ENCODE assay signal across 9 cellular contexts in the genomic region with DNA sequence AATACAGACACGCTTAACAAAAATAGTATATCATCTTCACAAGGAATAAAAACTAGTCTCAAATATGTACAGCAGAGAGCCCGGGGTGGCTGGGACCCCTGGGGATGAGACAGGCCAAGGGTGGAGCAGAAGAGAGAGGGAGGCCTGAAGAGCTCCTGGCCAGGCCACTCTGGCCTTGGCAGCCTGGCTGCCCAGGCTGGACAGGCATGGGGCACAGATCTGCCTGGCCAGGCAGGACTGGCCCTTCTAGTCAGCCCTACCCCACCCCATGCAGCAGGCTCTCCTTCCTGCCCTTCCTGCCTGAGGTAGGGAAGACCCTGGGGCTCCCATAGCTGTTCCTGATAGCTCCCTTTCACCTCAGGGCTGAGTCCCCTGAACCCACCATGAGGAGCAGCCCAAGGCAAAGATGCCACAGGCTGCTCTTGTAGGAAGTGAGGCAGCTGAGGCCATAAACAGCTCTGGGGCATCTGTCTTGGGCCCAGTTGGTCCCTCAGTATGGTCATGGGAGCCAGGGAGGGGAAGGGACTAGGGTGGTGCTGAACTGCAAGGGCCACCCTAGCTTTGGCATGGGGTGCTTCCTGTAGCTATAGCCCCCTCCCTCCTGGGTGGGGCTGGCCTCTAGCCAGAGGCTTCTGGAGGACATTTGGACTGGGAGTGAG. TPM values are rescaled to one million over a fixed set of nuclear protein-coding genes. Genes with fewer than 3 reads are reported as not detected.
DNase-seq lines count a peak whose midpoint lies in the region; ATAC-seq and TF ChIP-seq lines count a peak whose summit lies in the region.
"Had no signal": no experiment of that assay in that cellular context is flagged by ENCODE, and none has a peak within 500 bp of the region (broad histone marks: within the 10 kb centered on the region; RNA-seq: fewer than 3 reads in every experiment).

No MANE protein-coding gene starts in this region.

- WGBS in mammary epithelial cell (ENCODE audit: low coverage, missing lambda C conversion rate), result 92% methylated on average over 2 of the region's 2 CpGs

- CTCF ChIA-PET in MCF 10A (lab: Yijun Ruan, JAX), result interaction anchor here (0.6 to 10.4 kb wide), 19 partner anchors 10 to 1974 kb away, joined by 3 to 626 read pairs (median 3); a partner anchor contains a TSS
- CTCF ChIA-PET in mammary epithelial cell (lab: Charles Lee; ENCODE audit: low non-redundant PET), result no interaction called here

- TF ChIP-seq POLR2A in breast epithelium (IDR thresholded peaks at IDR 0.05) (no peak), uterus (IDR thresholded peaks at IDR 0.05) (no peak)

- H3K4me3 Mint-ChIP-seq in MCF 10A (ENCODE audit: unreplicated experiment), result no peak overlapping the region

- no peak overlapping the region for H3K27ac ChIP-seq in mammary epithelial cell (ENCODE audit: insufficient read depth, low read depth, low read length)
- peak overlapping the region; percentile 83 to 92 for H3K27ac ChIP-seq in breast epithelium
- H3K27ac ChIP-seq in muscle layer of colon (ENCODE audit: low read depth, low read length), result peak overlapping the region; percentile 19
- H3K27ac ChIP-seq in uterus, result peak overlapping the region; percentile 29 to 62

- no peaks in the 10 kb centered on the region for H4K20me1 ChIP-seq in mammary epithelial cell (ENCODE audit: insufficient read depth, low read length)

- TF ChIP-seq CTCF in MCF 10A (IDR thresholded peaks at IDR 0.05; ENCODE audit: unreplicated experiment), result no peak
- no peak for TF ChIP-seq CTCF in mammary epithelial cell (conservative IDR thresholded peaks at IDR 0.05 in 1 of 2, IDR thresholded peaks at IDR 0.05 in 1 of 2; ENCODE audit: extremely low read depth in 1 of 2, insufficient read depth in 1 of 2, low read depth in 1 of 2, low read length in 2 of 2)
- no peak for TF ChIP-seq CTCF in breast epithelium (IDR thresholded peaks at IDR 0.05)
- no peak for TF ChIP-seq CTCF in uterus (IDR thresholded peaks at IDR 0.05)

- in situ Hi-C loops in mammary epithelial cell (cut with MboI; ENCODE audit: low sequenced_read_pairs in 2 of 2), result no loop called here

- POLR2A ChIA-PET in MCF 10A (lab: Yijun Ruan, JAX), result interaction anchor here (0.6 to 10.2 kb wide), 9 partner anchors 9 to 86 kb away, joined by 3 to 259 read pairs (median 4); a partner anchor contains a TSS

- H2AFZ ChIP-seq in mammary epithelial cell (ENCODE audit: low read depth, low read length), result no peak overlapping the region

- BruUV-seq in MCF 10A (replicated peaks; lab: Mats Ljungman, UMichigan) (no TSS peak), mammary epithelial cell (replicated peaks; lab: Mats Ljungman, UMichigan) (no TSS peak)

- H3K9me3 Mint-ChIP-seq in MCF 10A (ENCODE audit: unreplicated experiment), result no peaks in the 10 kb centered on the region

- H3K27me3 ChIP-seq in mammary epithelial cell (ENCODE audit: insufficient read depth, low read length) (no peaks in the 10 kb centered on the region), breast epithelium (no peaks in the 10 kb centered on the region), muscle layer of colon (ENCODE audit: control insufficient read depth in 1 of 2, insufficient read depth in 2 of 2, low read length in 2 of 2) (no peaks in the 10 kb centered on the region), uterus (no peaks in the 10 kb centered on the region)

- H3K9ac ChIP-seq in mammary epithelial cell (ENCODE audit: insufficient read depth, low read length) (no peak overlapping the region), muscle layer of colon (ENCODE audit: low read length) (no peak overlapping the region)

- H3K36me3 Mint-ChIP-seq in MCF 10A (ENCODE audit: insufficient read depth, unreplicated experiment), result peaks cover 73% of the 10 kb centered on the region

- no peak for DNase-seq in MCF 10A (ENCODE audit: unreplicated experiment)
- DNase-seq in mammary epithelial cell, result no peak
- no peak for DNase-seq in breast epithelium (ENCODE audit: low spot score in 2 of 2)
- no peak for DNase-seq in uterus
- DNase-seq in 8988T, result no peak
- DNase-seq in OCI-M2 (lab: John Stamatoyannopoulos, UW; ENCODE audit: unreplicated experiment), result no peak
- DNase-seq: T1000 had no signal

- H3K36me3 ChIP-seq in mammary epithelial cell (ENCODE audit: insufficient read depth, low read length) (peaks cover 15% of the 10 kb centered on the region), breast epithelium (no peaks in the 10 kb centered on the region), muscle layer of colon (ENCODE audit: insufficient read depth, low read length) (peaks cover 13% of the 10 kb centered on the region), uterus (no peaks in the 10 kb centered on the region)

- peaks cover 54% of the 10 kb centered on the region for H3K79me2 ChIP-seq in mammary epithelial cell (ENCODE audit: insufficient read depth, low read length)

- no peaks in the 10 kb centered on the region for H3K9me3 ChIP-seq in mammary epithelial cell (replicated peaks; ENCODE audit: insufficient read depth, low read length)
- no peaks in the 10 kb centered on the region for H3K9me3 ChIP-seq in breast epithelium
- H3K9me3 ChIP-seq in muscle layer of colon (ENCODE audit: low read length), result no peaks in the 10 kb centered on the region
- no peaks in the 10 kb centered on the region for H3K9me3 ChIP-seq in uterus

- H3K4me1 ChIP-seq in mammary epithelial cell (ENCODE audit: insufficient read depth, low read length), result peaks cover 9% of the 10 kb centered on the region
- H3K4me1 ChIP-seq in breast epithelium, result peaks cover 2 to 3% of the 10 kb centered on the region in 2 donors
- H3K4me1 ChIP-seq in muscle layer of colon (ENCODE audit: insufficient read depth, low read length), result peaks cover 42% of the 10 kb centered on the region
- H3K4me1 ChIP-seq in uterus, result peaks cover 0 to 4% of the 10 kb centered on the region in 2 donors

- dilution Hi-C loops in mammary epithelial cell (cut with HindIII; ENCODE audit: low sequenced_read_pairs), result no loop called here

- H3K4me1 Mint-ChIP-seq in MCF 10A (ENCODE audit: insufficient read depth, unreplicated experiment), result peaks cover 26% of the 10 kb centered on the region

- intact Hi-C loops in MCF 10A (cut with micrococcal nuclease) (no loop called here), mammary epithelial cell (cut with micrococcal nuclease) (no loop called here), breast epithelium (cut with DNase I; ENCODE audit: low total_unique reads) (loop anchor here (2.0 kb wide), 1 partner anchor 60 kb away; no protein-coding TSS in a partner anchor), uterus (cut with DNase I; ENCODE audit: low total_unique reads) (no loop called here)

- H3K27ac Mint-ChIP-seq in MCF 10A (ENCODE audit: low read depth, unreplicated experiment), result peak overlapping the region; percentile 62

- no peak overlapping the region for H3K4me2 ChIP-seq in mammary epithelial cell (ENCODE audit: insufficient read depth, low read depth, low read length)

- no peaks in the 10 kb centered on the region for H3K27me3 Mint-ChIP-seq in MCF 10A (ENCODE audit: insufficient read depth, unreplicated experiment)

- no peak for ATAC-seq in GM19324 (IDR thresholded peaks at IDR 0.05; ENCODE audit: low FRiP score, unreplicated experiment)

- H3K4me3 ChIP-seq in mammary epithelial cell (replicated peaks in 1 of 3; ENCODE audit: insufficient read depth in 1 of 3, low read depth in 2 of 3, low read length in 3 of 3) (no peak overlapping the region), breast epithelium (no peak overlapping the region), muscle layer of colon (ENCODE audit: low read depth in 1 of 2, low read length in 2 of 2) (no peak overlapping the region), uterus (no peak overlapping the region)

RNA-seq across cellular contexts. Expression of a gene that starts 27.1 kb away (rescaled TPM):
- not detected in 2 replicates for total RNA-seq in MCF 10A (2022)
- total RNA-seq in mammary epithelial cell, result not detected
- not detected for polyA plus RNA-seq in mammary epithelial cell
- not detected for polyA minus RNA-seq in mammary epithelial cell
- total RNA-seq in breast epithelium, result 1 to 10 TPM in 1 of 3 donors, not detected in 2; 5.3 TPM
- total RNA-seq in uterus, result 1 to 10 TPM in 2 of 4 donors, not detected in 2; 5.1 to 8.4 TPM

RNA-seq across cellular contexts. Expression of a gene that starts 57.8 kb away (rescaled TPM):
- total RNA-seq in MCF 10A (2022) (139 and 156 TPM in 2 replicates), mammary epithelial cell (100 to 1,000 TPM; 196 to 212 TPM), breast epithelium (100 to 1,000 TPM in 2 of 3 donors, 10 to 100 TPM in 1; 95.1 to 124 (median 117) TPM), uterus (100 to 1,000 TPM in 1 of 4 donors, 10 to 100 TPM in 3; 35.0 to 113 (median 57.4) TPM)
- polyA plus RNA-seq in mammary epithelial cell, result 132 TPM
- 137 TPM for polyA minus RNA-seq in mammary epithelial cell

RNA-seq across cellular contexts. Expression of a gene that starts 59.7 kb away (rescaled TPM):
- total RNA-seq in MCF 10A (2022) (35.7 and 38.4 TPM in 2 replicates), mammary epithelial cell (10 to 100 TPM; 66.2 to 86.1 TPM), breast epithelium (100 to 1,000 TPM; 156 to 407 (median 270) TPM), uterus (100 to 1,000 TPM; 364 to 646 (median 505) TPM)
- 206 TPM for polyA plus RNA-seq in mammary epithelial cell
- polyA minus RNA-seq in mammary epithelial cell, result 20.0 TPM
